17 cellular contexts compared by ENCODE assay signal in genomic region chr16:72922714-72923113, GRCh38.
DNase-seq lines count a peak whose midpoint lies in the region; ATAC-seq, FAIRE-seq and TF ChIP-seq lines count a peak whose summit lies in the region.
"Had no signal": no experiment of that assay in that cellular context is flagged by ENCODE, and none has a peak within 500 bp of the region (broad histone marks: within the 10 kb centered on the region; RNA-seq: fewer than 3 reads in every experiment).

No MANE protein-coding gene starts in this region.

- H3K9me3 Mint-ChIP-seq in activated naive CD8-positive, alpha-beta T cell treated with anti-CD3 and anti-CD28 coated beads, Interleukin-2, amount 10 ng/mL, durations not matched to agents 7 days and 5 days: peaks cover 7% of the 10 kb centered on the region
- no peaks in the 10 kb centered on the region for H3K9me3 Mint-ChIP-seq in activated naive CD8-positive, alpha-beta T cell treated with anti-CD3 and anti-CD28 coated beads, Interleukin-2, amount 50 U/mL, for 24 hours
- no peaks in the 10 kb centered on the region for H3K9me3 Mint-ChIP-seq in astrocyte (ENCODE audit: unreplicated experiment)
- H3K9me3 Mint-ChIP-seq in natural killer cell treated with Interleukin-12 subunit alpha and Interleukin-12 subunit beta and Interleukin-15 and Interleukin-18, amount 100 ng/mL, for 72 hours: peaks cover 3% of the 10 kb centered on the region

- POLR2A ChIA-PET in activated naive CD8-positive, alpha-beta T cell treated with anti-CD3 and anti-CD28 coated beads, Interleukin-2, amount 10 ng/mL, durations not matched to agents 7 days and 5 days (lab: Charles Lee): interaction anchor here (0.6 to 0.7 kb wide), 2 partner anchors 9 to 40 kb away, joined by 3 to 6 read pairs; no protein-coding TSS in a partner anchor

- no peak for FAIRE-seq in astrocyte (lab: Jason Lieb, UNC)
- FAIRE-seq: H1 had no signal

- no peaks in the 10 kb centered on the region for H3K9me3 ChIP-seq in astrocyte (ENCODE audit: insufficient read depth, low read depth, low read length)
- no peaks in the 10 kb centered on the region for H3K9me3 ChIP-seq in thoracic aorta
- H3K9me3 ChIP-seq in Karpas-422 (ENCODE audit: low read length): no peaks in the 10 kb centered on the region

- H3K4me1 ChIP-seq in astrocyte (ENCODE audit: insufficient read depth, low read length) (peaks cover 23% of the 10 kb centered on the region), thoracic aorta (ENCODE audit: control insufficient read depth in 1 of 2, low read depth in 2 of 2) (peaks cover 17 to 28% of the 10 kb centered on the region in 2 donors), Karpas-422 (ENCODE audit: low read length) (no peaks in the 10 kb centered on the region)

- H3K9ac ChIP-seq in astrocyte (ENCODE audit: low read length) (no peak overlapping the region), Karpas-422 (ENCODE audit: low read length) (no peak overlapping the region)

- H3K4me1 Mint-ChIP-seq in activated naive CD8-positive, alpha-beta T cell treated with anti-CD3 and anti-CD28 coated beads, Interleukin-2, amount 10 ng/mL, durations not matched to agents 7 days and 5 days: peaks cover 32% of the 10 kb centered on the region
- peaks cover 21% of the 10 kb centered on the region for H3K4me1 Mint-ChIP-seq in activated naive CD8-positive, alpha-beta T cell treated with anti-CD3 and anti-CD28 coated beads, Interleukin-2, amount 50 U/mL, for 24 hours
- H3K4me1 Mint-ChIP-seq in astrocyte (ENCODE audit: low read depth, unreplicated experiment): peaks cover 7% of the 10 kb centered on the region
- peaks cover 20 to 42% of the 10 kb centered on the region in 2 donors for H3K4me1 Mint-ChIP-seq in natural killer cell treated with Interleukin-12 subunit alpha and Interleukin-12 subunit beta and Interleukin-15 and Interleukin-18, amount 100 ng/mL, for 72 hours (ENCODE audit: low read depth in 2 of 2)

- H3K27me3 Mint-ChIP-seq in activated naive CD8-positive, alpha-beta T cell treated with anti-CD3 and anti-CD28 coated beads, Interleukin-2, amount 10 ng/mL, durations not matched to agents 7 days and 5 days: peaks cover 5% of the 10 kb centered on the region
- H3K27me3 Mint-ChIP-seq in activated naive CD8-positive, alpha-beta T cell treated with anti-CD3 and anti-CD28 coated beads, Interleukin-2, amount 50 U/mL, for 24 hours: no peaks in the 10 kb centered on the region
- no peaks in the 10 kb centered on the region for H3K27me3 Mint-ChIP-seq in astrocyte (ENCODE audit: low read depth, unreplicated experiment)
- H3K27me3 Mint-ChIP-seq in natural killer cell treated with Interleukin-12 subunit alpha and Interleukin-12 subunit beta and Interleukin-15 and Interleukin-18, amount 100 ng/mL, for 72 hours: no peaks in the 10 kb centered on the region

- H3K36me3 Mint-ChIP-seq in activated naive CD8-positive, alpha-beta T cell treated with anti-CD3 and anti-CD28 coated beads, Interleukin-2, amount 10 ng/mL, durations not matched to agents 7 days and 5 days: peaks cover 27% of the 10 kb centered on the region
- no peaks in the 10 kb centered on the region for H3K36me3 Mint-ChIP-seq in activated naive CD8-positive, alpha-beta T cell treated with anti-CD3 and anti-CD28 coated beads, Interleukin-2, amount 50 U/mL, for 24 hours (ENCODE audit: low read depth)
- peaks cover 2% of the 10 kb centered on the region for H3K36me3 Mint-ChIP-seq in astrocyte (ENCODE audit: low read depth, unreplicated experiment)
- H3K36me3 Mint-ChIP-seq in natural killer cell treated with Interleukin-12 subunit alpha and Interleukin-12 subunit beta and Interleukin-15 and Interleukin-18, amount 100 ng/mL, for 72 hours: no peaks in the 10 kb centered on the region

- no peak for ATAC-seq in activated naive CD8-positive, alpha-beta T cell treated with anti-CD3 and anti-CD28 coated beads, Interleukin-2, amount 10 ng/mL, durations not matched to agents 7 days and 5 days (ENCODE audit: low read depth)
- no peak for ATAC-seq in activated naive CD8-positive, alpha-beta T cell treated with anti-CD3 and anti-CD28 coated beads, Interleukin-2, amount 50 U/mL, for 24 hours
- no peak for ATAC-seq in natural killer cell treated with Interleukin-12 subunit alpha and Interleukin-12 subunit beta and Interleukin-15 and Interleukin-18, amount 100 ng/mL, for 72 hours
- ATAC-seq in thoracic aorta (ENCODE audit: insufficient number of reproducible peaks, low FRiP score, low read depth): no peak
- ATAC-seq in HG03442 (IDR thresholded peaks at IDR 0.05; ENCODE audit: unreplicated experiment): no peak
- ATAC-seq: Panc1 had no signal

- H3K36me3 ChIP-seq in astrocyte (ENCODE audit: insufficient read depth, low read length): no peaks in the 10 kb centered on the region
- no peaks in the 10 kb centered on the region for H3K36me3 ChIP-seq in thoracic aorta
- no peaks in the 10 kb centered on the region for H3K36me3 ChIP-seq in Karpas-422 (ENCODE audit: insufficient read depth, low read length)

- H3K4me2 ChIP-seq in astrocyte (ENCODE audit: low read length): peak overlapping the region; percentile 87
- no peak overlapping the region for H3K4me2 ChIP-seq in Karpas-422 (ENCODE audit: low read depth, low read length, poor library complexity, severe bottlenecking)

- peak overlapping the region; percentile 76 for H3K27ac Mint-ChIP-seq in activated naive CD8-positive, alpha-beta T cell treated with anti-CD3 and anti-CD28 coated beads, Interleukin-2, amount 10 ng/mL, durations not matched to agents 7 days and 5 days
- H3K27ac Mint-ChIP-seq in activated naive CD8-positive, alpha-beta T cell treated with anti-CD3 and anti-CD28 coated beads, Interleukin-2, amount 50 U/mL, for 24 hours: no peak overlapping the region
- no peak overlapping the region for H3K27ac Mint-ChIP-seq in astrocyte (ENCODE audit: unreplicated experiment)
- H3K27ac Mint-ChIP-seq in natural killer cell treated with Interleukin-12 subunit alpha and Interleukin-12 subunit beta and Interleukin-15 and Interleukin-18, amount 100 ng/mL, for 72 hours: peak overlapping the region; percentile 59 to 80

- H3K9me2 ChIP-seq in Karpas-422 (replicated peaks; ENCODE audit: insufficient read depth, low read length): no peaks in the 10 kb centered on the region

- H3K27ac ChIP-seq in astrocyte (ENCODE audit: low read depth, low read length): no peak overlapping the region
- H3K27ac ChIP-seq in thoracic aorta: peak overlapping the region; percentile 56 to 63
- no peak overlapping the region for H3K27ac ChIP-seq in Karpas-422 (ENCODE audit: low read length)

- DNase-seq in activated naive CD8-positive, alpha-beta T cell treated with anti-CD3 and anti-CD28 coated beads, Interleukin-2, amount 10 ng/mL, durations not matched to agents 7 days and 5 days: no peak
- no peak for DNase-seq in activated naive CD8-positive, alpha-beta T cell treated with anti-CD3 and anti-CD28 coated beads, Interleukin-2, amount 50 U/mL, for 24 hours
- DNase-seq in astrocyte (ENCODE audit: low read depth) (no peak), thoracic aorta (ENCODE audit: low spot score) (no peak), Karpas-422 (no peak), NCI-H1092 treated with DMSO at 0.1 percent for 48 hours (lab: John Stamatoyannopoulos, UW) (no peak)
- no peak for DNase-seq in natural killer cell treated with Interleukin-12 subunit alpha and Interleukin-12 subunit beta and Interleukin-15 and Interleukin-18, amount 100 ng/mL, for 72 hours (ENCODE audit: low spot score)
- DNase-seq: ACHN, AML-193, COR-L47, DMS53, KG1, NCI-H146, NCI-H524 treated with DMSO at 0.1 percent for 48 hours had no signal

- no peak for TF ChIP-seq CTCF in astrocyte (IDR thresholded peaks at IDR 0.05; ENCODE audit: insufficient read depth, low read depth, low read length)
- no peak for TF ChIP-seq CTCF in thoracic aorta (IDR thresholded peaks at IDR 0.05)

- H4K20me1 ChIP-seq in astrocyte (ENCODE audit: insufficient read depth, low read length) (peaks cover 71% of the 10 kb centered on the region), Karpas-422 (ENCODE audit: insufficient read depth, low read depth, low read length) (no peaks in the 10 kb centered on the region)

- no peak overlapping the region for H3K4me3 Mint-ChIP-seq in activated naive CD8-positive, alpha-beta T cell treated with anti-CD3 and anti-CD28 coated beads, Interleukin-2, amount 10 ng/mL, durations not matched to agents 7 days and 5 days
- no peak overlapping the region for H3K4me3 Mint-ChIP-seq in activated naive CD8-positive, alpha-beta T cell treated with anti-CD3 and anti-CD28 coated beads, Interleukin-2, amount 50 U/mL, for 24 hours
- H3K4me3 Mint-ChIP-seq in astrocyte (ENCODE audit: unreplicated experiment): no peak overlapping the region
- peak overlapping the region; percentile 43 for H3K4me3 Mint-ChIP-seq in natural killer cell treated with Interleukin-12 subunit alpha and Interleukin-12 subunit beta and Interleukin-15 and Interleukin-18, amount 100 ng/mL, for 72 hours

- no peaks in the 10 kb centered on the region for H3K27me3 ChIP-seq in astrocyte (ENCODE audit: insufficient read depth, low read length)
- no peaks in the 10 kb centered on the region for H3K27me3 ChIP-seq in thoracic aorta (replicated peaks; ENCODE audit: insufficient read depth)
- H3K27me3 ChIP-seq in Karpas-422 (ENCODE audit: low read length): no peaks in the 10 kb centered on the region

- H3K79me2 ChIP-seq in astrocyte (ENCODE audit: insufficient read depth, low read length) (peaks cover 73% of the 10 kb centered on the region), Karpas-422 (ENCODE audit: low read length) (no peaks in the 10 kb centered on the region)

- no peak overlapping the region for H3K4me3 ChIP-seq in astrocyte (ENCODE audit: insufficient read depth, low read depth, low read length)
- peak overlapping the region; percentile 68 for H3K4me3 ChIP-seq in thoracic aorta
- H3K4me3 ChIP-seq in Karpas-422 (ENCODE audit: low read length): no peak overlapping the region

- H2AFZ ChIP-seq in astrocyte (ENCODE audit: low read depth, low read length) (no peak overlapping the region), Karpas-422 (ENCODE audit: low read length) (no peak overlapping the region)

Comparison
In these comparisons a context has a peak if more than half of its experiments do, and no peak if none do; other contexts are left out.
1. H3K27ac Mint-ChIP-seq: peak in activated naive CD8-positive, alpha-beta T cell treated with anti-CD3 and anti-CD28 coated beads, Interleukin-2, amount 10 ng/mL, durations not matched to agents 7 days and 5 days (single experiment) and natural killer cell treated with Interleukin-12 subunit alpha and Interleukin-12 subunit beta and Interleukin-15 and Interleukin-18, amount 100 ng/mL, for 72 hours (2 of 2); none in activated naive CD8-positive, alpha-beta T cell treated with anti-CD3 and anti-CD28 coated beads, Interleukin-2, amount 50 U/mL, for 24 hours (single experiment) and astrocyte (single experiment).
2. H3K27ac ChIP-seq: peak in thoracic aorta (2 of 2); none in astrocyte (single experiment) and Karpas-422 (single experiment).